In the genomic region with DNA sequence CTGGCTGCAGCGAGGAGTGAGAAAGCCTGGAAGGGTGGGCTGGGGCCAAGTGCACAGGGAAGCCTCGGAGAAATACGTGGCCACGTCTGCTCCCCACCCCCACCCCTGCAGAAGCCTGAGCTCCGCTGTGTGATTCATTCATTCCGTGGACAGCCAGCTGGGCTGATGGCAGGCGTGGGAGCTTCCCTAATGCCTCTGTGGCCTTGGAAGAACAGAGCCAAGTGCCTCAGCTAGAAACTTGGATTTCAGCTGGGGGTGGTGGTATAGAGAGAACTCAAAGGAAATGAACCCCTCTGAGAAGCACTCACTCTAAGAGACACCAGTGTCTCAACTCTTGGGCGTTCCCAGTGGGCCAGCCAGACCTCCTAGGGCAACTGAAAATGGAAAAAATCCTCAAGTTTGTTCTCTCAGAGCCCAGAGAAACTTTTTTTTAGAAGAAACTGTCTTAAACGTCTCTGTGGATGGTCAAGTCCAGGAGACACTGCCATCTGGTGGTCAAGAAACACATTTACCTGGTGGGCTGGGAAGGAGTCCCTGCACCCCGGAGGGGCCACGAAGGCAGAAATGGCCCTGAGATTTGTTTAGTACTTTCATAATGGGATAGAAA, we compare ENCODE assay signal across 8 cellular contexts. TPM values are rescaled to one million over a fixed set of nuclear protein-coding genes. Genes with fewer than 3 reads are reported as not detected.
DNase-seq lines count a peak whose midpoint lies in the region; TF ChIP-seq lines count a peak whose summit lies in the region.

No MANE protein-coding gene starts in this region.

- H3K36me3 ChIP-seq in HEK293 (ENCODE audit: control insufficient read depth in 2 of 2, insufficient read depth in 1 of 2, low read length in 2 of 2) (peaks cover 7 to 27% of the 10 kb centered on the region in 2 experiments), liver (ENCODE audit: control insufficient read depth in 4 of 4, insufficient read depth in 3 of 4, low read depth in 1 of 4, low read length in 3 of 4) (peaks cover 0 to 12% (median 5%) of the 10 kb centered on the region in 4 donors)

- H3K9me3 ChIP-seq in HEK293 (ENCODE audit: control insufficient read depth, insufficient read depth, low read depth, low read length) (no peaks in the 10 kb centered on the region), liver (ENCODE audit: control insufficient read depth in 4 of 4, low read length in 3 of 4) (no peaks in the 10 kb centered on the region)

- 38% methylated on average over 11 of the region's 11 CpGs for WGBS in liver

- peak; percentile 65 for DNase-seq in NCI-H82 (lab: John Stamatoyannopoulos, UW)
- no peak for DNase-seq in NCI-H82 treated with DMSO at 0.1 percent for 48 hours (lab: John Stamatoyannopoulos, UW; ENCODE audit: unreplicated experiment)
- peak; percentile 77 for DNase-seq in NAMALWA (ENCODE audit: low spot score)
- peak; percentile 42 for DNase-seq in activated CD4-positive, CD25-positive, alpha-beta regulatory T cell treated with anti-CD3 and anti-CD28 coated beads, Interleukin-2, amount 50 U/mL, for 16 hours (ENCODE audit: low read depth, low spot score)
- DNase-seq in dermis blood vessel endothelial cell = peak; percentile 88
- peak; percentile 27 to 35 for DNase-seq in stimulated activated CD4-positive, alpha-beta T cell treated with anti-CD3 and anti-CD28 coated beads, Interleukin-4, amount 100 ng/mL, for 4 hours

- no peak overlapping the region for H3K4me3 ChIP-seq in HEK293 (ENCODE audit: low read depth, low read length)
- no peak overlapping the region for H3K4me3 ChIP-seq in liver (ENCODE audit: low read depth in 1 of 3, low read length in 3 of 3)

- CTCF ChIA-PET in HEK293 (lab: Yijun Ruan, JAX) = interaction anchor here (0.6 to 11.3 kb wide), 39 partner anchors 8 to 927 kb away, joined by 3 to 180 read pairs (median 4); a partner anchor contains a TSS

- no peaks in the 10 kb centered on the region for H3K27me3 ChIP-seq in liver (ENCODE audit: control insufficient read depth in 4 of 4, insufficient read depth in 4 of 4, low read length in 3 of 4)

- POLR2A ChIA-PET in HEK293 (lab: Yijun Ruan, JAX) = interaction anchor here (0.6 to 2.8 kb wide), 7 partner anchors 20 to 609 kb away, joined by 3 to 8 read pairs (median 3); a partner anchor contains a TSS

- peak; percentile 57; the same call in 1 of the 2 replicates for TF ChIP-seq CTCF in HEK293 (tag by site-specific recombination; IDR thresholded peaks at IDR 0.05)
- peak; percentile 81 for TF ChIP-seq CTCF in liver (IDR thresholded peaks at IDR 0.05; ENCODE audit: low read depth, low read length, missing input control)

- peak; percentile 80 to 81 for TF ChIP-seq RAD21 in liver (IDR thresholded peaks at IDR 0.05)

- H3K4me1 ChIP-seq in HEK293 (ENCODE audit: control insufficient read depth, insufficient read depth, low read length) = peaks cover 2% of the 10 kb centered on the region; the same call in 1 of the 2 replicates
- H3K4me1 ChIP-seq in liver (ENCODE audit: control insufficient read depth in 4 of 4, insufficient read depth in 4 of 4, low read length in 3 of 4) = peaks cover 0 to 10% (median 3%) of the 10 kb centered on the region in 4 donors

- no peak overlapping the region for H3K27ac ChIP-seq in HEK293 (ENCODE audit: extremely low read depth, low read depth, low read length)
- H3K27ac ChIP-seq in liver (ENCODE audit: low read depth in 1 of 2, low read length in 2 of 2) = peak overlapping the region in 1 of 2 donors; percentile 37

- no peak overlapping the region for H3K9ac ChIP-seq in liver (ENCODE audit: low read depth in 1 of 2, low read length in 2 of 2)

TF ChIP-seq in HEK293, 187 proteins besides CTCF, POLR2A, EP300 and RAD21 (continues in another document):
- TF ChIP-seq WT1 (tag by site-specific recombination; IDR thresholded peaks at IDR 0.05) (no peak), ZNF654 (tag by site-specific recombination; IDR thresholded peaks at IDR 0.05; ENCODE audit: low read depth) (peak; percentile 47), ZNF473 (tag by site-specific recombination; IDR thresholded peaks at IDR 0.05) (no peak), ZFP69B (tag by site-specific recombination; IDR thresholded peaks at IDR 0.05) (no peak), ZNF521 (tag by site-specific recombination; IDR thresholded peaks at IDR 0.05) (no peak), ZFP3 (tag by site-specific recombination; IDR thresholded peaks at IDR 0.05; ENCODE audit: low read depth) (no peak), ZFHX2 (tag by site-specific recombination; conservative IDR thresholded peaks at IDR 0.05) (0 out of 2 replicates have a peak, but pooled peaks have one; percentile 27)
- TF ChIP-seq, protein P1, sequence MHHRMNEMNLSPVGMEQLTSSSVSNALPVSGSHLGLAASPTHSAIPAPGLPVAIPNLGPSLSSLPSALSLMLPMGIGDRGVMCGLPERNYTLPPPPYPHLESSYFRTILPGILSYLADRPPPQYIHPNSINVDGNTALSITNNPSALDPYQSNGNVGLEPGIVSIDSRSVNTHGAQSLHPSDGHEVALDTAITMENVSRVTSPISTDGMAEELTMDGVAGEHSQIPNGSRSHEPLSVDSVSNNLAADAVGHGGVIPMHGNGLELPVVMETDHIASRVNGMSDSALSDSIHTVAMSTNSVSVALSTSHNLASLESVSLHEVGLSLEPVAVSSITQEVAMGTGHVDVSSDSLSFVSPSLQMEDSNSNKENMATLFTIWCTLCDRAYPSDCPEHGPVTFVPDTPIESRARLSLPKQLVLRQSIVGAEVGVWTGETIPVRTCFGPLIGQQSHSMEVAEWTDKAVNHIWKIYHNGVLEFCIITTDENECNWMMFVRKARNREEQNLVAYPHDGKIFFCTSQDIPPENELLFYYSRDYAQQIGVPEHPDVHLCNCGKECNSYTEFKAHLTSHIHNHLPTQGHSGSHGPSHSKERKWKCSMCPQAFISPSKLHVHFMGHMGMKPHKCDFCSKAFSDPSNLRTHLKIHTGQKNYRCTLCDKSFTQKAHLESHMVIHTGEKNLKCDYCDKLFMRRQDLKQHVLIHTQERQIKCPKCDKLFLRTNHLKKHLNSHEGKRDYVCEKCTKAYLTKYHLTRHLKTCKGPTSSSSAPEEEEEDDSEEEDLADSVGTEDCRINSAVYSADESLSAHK (tag by site-specific recombination; IDR thresholded peaks at IDR 0.05) = peak; percentile 73; the same call in 1 of the 2 replicates

TF ChIP-seq in liver, 16 proteins besides CTCF, POLR2A, EP300 and RAD21:
- TF ChIP-seq, protein P2, sequence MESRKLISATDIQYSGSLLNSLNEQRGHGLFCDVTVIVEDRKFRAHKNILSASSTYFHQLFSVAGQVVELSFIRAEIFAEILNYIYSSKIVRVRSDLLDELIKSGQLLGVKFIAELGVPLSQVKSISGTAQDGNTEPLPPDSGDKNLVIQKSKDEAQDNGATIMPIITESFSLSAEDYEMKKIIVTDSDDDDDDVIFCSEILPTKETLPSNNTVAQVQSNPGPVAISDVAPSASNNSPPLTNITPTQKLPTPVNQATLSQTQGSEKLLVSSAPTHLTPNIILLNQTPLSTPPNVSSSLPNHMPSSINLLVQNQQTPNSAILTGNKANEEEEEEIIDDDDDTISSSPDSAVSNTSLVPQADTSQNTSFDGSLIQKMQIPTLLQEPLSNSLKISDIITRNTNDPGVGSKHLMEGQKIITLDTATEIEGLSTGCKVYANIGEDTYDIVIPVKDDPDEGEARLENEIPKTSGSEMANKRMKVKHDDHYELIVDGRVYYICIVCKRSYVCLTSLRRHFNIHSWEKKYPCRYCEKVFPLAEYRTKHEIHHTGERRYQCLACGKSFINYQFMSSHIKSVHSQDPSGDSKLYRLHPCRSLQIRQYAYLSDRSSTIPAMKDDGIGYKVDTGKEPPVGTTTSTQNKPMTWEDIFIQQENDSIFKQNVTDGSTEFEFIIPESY (IDR thresholded peaks at IDR 0.05) = no peak

RNA-seq across cellular contexts. Expression of a gene that starts 18.0 kb away (rescaled TPM):
- total RNA-seq in dermis blood vessel endothelial cell (69.8 and 96.3 TPM in 2 replicates), liver (10 to 100 TPM; 25.9 to 49.0 TPM)
- polyA plus RNA-seq in liver = 100 to 1,000 TPM; 142 to 307 TPM

RNA-seq across cellular contexts. Expression of a gene that starts 31.3 kb away (rescaled TPM):
- 244 and 263 TPM in 2 replicates for total RNA-seq in dermis blood vessel endothelial cell
- 100 to 1,000 TPM in 1 of 2 donors, 10 to 100 TPM in 1; 71.9 to 144 TPM for total RNA-seq in liver
- polyA plus RNA-seq in liver = 10 to 100 TPM; 26.9 to 53.5 TPM

RNA-seq across cellular contexts. Expression of a gene that starts 53.7 kb away (rescaled TPM):
- total RNA-seq in dermis blood vessel endothelial cell (756 and 1,107 TPM in 2 replicates), liver (100 to 1,000 TPM in 1 of 2 donors, 10 to 100 TPM in 1; 96.6 to 116 TPM)
- 100 to 1,000 TPM; 104 to 269 TPM for polyA plus RNA-seq in liver
